Comparison of ENCODE assay signal across 31 cellular contexts in the genomic region with DNA sequence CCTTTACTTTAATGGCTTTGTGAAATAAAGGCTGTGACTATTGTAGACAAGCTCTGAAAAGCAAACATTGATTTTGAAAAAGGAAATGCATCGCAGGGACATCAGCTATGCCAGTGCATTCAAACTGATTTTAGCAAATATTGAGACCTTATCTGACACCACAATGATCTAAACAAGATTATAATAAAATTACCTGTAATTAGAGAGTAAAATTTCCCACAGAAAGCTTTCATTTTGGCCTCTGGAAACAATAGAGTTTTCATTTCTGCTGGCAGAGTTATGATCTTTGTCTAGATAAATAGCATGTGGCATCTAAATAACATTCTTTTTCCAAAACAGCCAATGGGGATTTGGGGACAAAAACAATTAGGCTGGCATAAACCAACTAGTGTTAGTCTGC.
"Had no signal": no experiment of that assay in that cellular context is flagged by ENCODE, and none has a peak within 500 bp of the region (broad histone marks: within the 10 kb centered on the region; RNA-seq: fewer than 3 reads in every experiment).

No MANE protein-coding gene starts in this region.

- H3K4me3 ChIP-seq: SJCRH30 had no signal

- H3K27me3 ChIP-seq: brain microvascular endothelial cell, SJCRH30 had no signal

- ATAC-seq: activated CD8-positive, alpha-beta memory T cell treated with anti-CD3 and anti-CD28 coated beads, Interleukin-2, amount 10 ng/mL, durations not matched to agents 7 days and 5 days; Panc1 had no signal

- H3K36me3 ChIP-seq: brain microvascular endothelial cell, SJCRH30, WERI-Rb-1 had no signal

- H3K27ac ChIP-seq: brain microvascular endothelial cell, SJCRH30, WERI-Rb-1 had no signal

- H3K4me1 ChIP-seq: SJCRH30 had no signal

- H3K9me3 ChIP-seq: SJCRH30 had no signal

- DNase-seq: activated CD4-positive, alpha-beta memory T cell treated with anti-CD3 and anti-CD28 coated beads, Interleukin-2, amount 10 ng/mL, durations not matched to agents 7 days and 5 days; activated CD4-positive, alpha-beta T cell treated with anti-CD3 and anti-CD28 coated beads for 1 hour; activated CD4-positive, alpha-beta T cell treated with anti-CD3 and anti-CD28 coated beads for 48 hours; activated CD4-positive, CD25-positive, alpha-beta regulatory T cell; activated CD8-positive, alpha-beta memory T cell treated with anti-CD3 and anti-CD28 coated beads for 24 hours; activated CD8-positive, alpha-beta memory T cell treated with anti-CD3 and anti-CD28 coated beads, Interleukin-2, amount 10 ng/mL, durations not matched to agents 7 days and 5 days; activated CD8-positive, alpha-beta memory T cell treated with anti-CD3 and anti-CD28 coated beads, Interleukin-2, amount 50 U/mL, for 48 hours; activated effector memory CD4-positive, alpha-beta T cell treated with Interleukin-2 at 50 U/mL for 16 hours; activated naive CD4-positive, alpha-beta T cell; activated naive CD4-positive, alpha-beta T cell treated with anti-CD3 and anti-CD28 coated beads, Interleukin-2, amount 50 U/mL, for 16 hours; activated naive CD8-positive, alpha-beta T cell treated with anti-CD3 and anti-CD28 coated beads for 36 hours; activated T-cell treated with anti-CD3 and anti-CD28 coated beads, Interleukin-2, amount 50 U/mL, for 48 hours; amniotic stem cell; aorta; brain microvascular endothelial cell; central memory CD4-positive, alpha-beta T cell; Karpas-422; KBM-7; NCI-H1092; NCI-H1417 treated with DMSO at 0.1 percent for 48 hours; NCI-H187; NCI-H2029 treated with DMSO at 0.1 percent for 48 hours; NCI-H2171; NCI-H510A; NCI-H526; OCI-M1; SHP77; SJCRH30; T1000; WERI-Rb-1 had no signal
